In genomic region chr2:134934641-134935040, GRCh38 we compare ENCODE assay signal across 10 cellular contexts. TPM values are rescaled to one million over a fixed set of nuclear protein-coding genes. Genes with fewer than 3 reads are reported as not detected.
A peak's percentile ranks its signal among the peaks of the same experiment; 100 is the strongest.
DNase-seq lines count a peak whose midpoint lies in the region; ATAC-seq and TF ChIP-seq lines count a peak whose summit lies in the region.
"Had no signal": no experiment of that assay in that cellular context is flagged by ENCODE, and none has a peak within 500 bp of the region (broad histone marks: within the 10 kb centered on the region; RNA-seq: fewer than 3 reads in every experiment).

No MANE protein-coding gene starts in this region.

- DNase-seq in activated naive CD8-positive, alpha-beta T cell treated with anti-CD3 and anti-CD28 coated beads for 36 hours, result no peak
- DNase-seq in SK-N-MC (ENCODE audit: low read depth, low spot score), result no peak
- DNase-seq in fibroblast of gingiva (ENCODE audit: low read depth), result peak; percentile 5
- no peak for DNase-seq in stimulated activated naive B cell treated with anti-CD40 and anti-IgM and Interleukin-4, amounts not matched to agents 10 μg/mL and 1 μg/mL and 100 μg/mL, for 72 hours
- no peak for DNase-seq in omental fat pad (ENCODE audit: low spot score)
- no peak for DNase-seq in T-helper 2 cell treated with Interferon-gamma antibody and Interleukin-4, amounts not matched to agents 5 μg/mL and 100 μg/mL, for 36 hours (ENCODE audit: low spot score)
- DNase-seq in immature natural killer cell, result no peak
- DNase-seq: stimulated activated CD4-positive, alpha-beta T cell treated with anti-CD3 and anti-CD28 coated beads, Interleukin-15, amount 100 ng/mL, for 24 hours; stimulated activated CD8-positive, alpha-beta memory T cell treated with anti-CD3 and anti-CD28 coated beads, Interleukin-4, amount 100 ng/mL, for 48 hours had no signal

- 0 out of 2 replicates have a peak overlapping the region, but pooled peaks have one; percentile 2 for H3K27ac ChIP-seq in SK-N-MC

- no peak overlapping the region for H3K4me3 ChIP-seq in SK-N-MC

- H3K4me1 Mint-ChIP-seq in activated naive CD8-positive, alpha-beta T cell (ENCODE audit: low read depth), result peaks cover 73% of the 10 kb centered on the region
- H3K4me1 Mint-ChIP-seq in activated naive CD8-positive, alpha-beta T cell treated with anti-CD3 and anti-CD28 coated beads for 36 hours, result peaks cover 45% of the 10 kb centered on the region
- H3K4me1 Mint-ChIP-seq in stimulated activated naive B cell treated with anti-CD40 and anti-IgM and Interleukin-4, amounts not matched to agents 10 μg/mL and 1 μg/mL and 100 μg/mL, for 72 hours, result peaks cover 26 to 57% of the 10 kb centered on the region in 2 donors
- peaks cover 32% of the 10 kb centered on the region for H3K4me1 Mint-ChIP-seq in T-helper 2 cell treated with Interferon-gamma antibody and Interleukin-4, amounts not matched to agents 5 μg/mL and 100 μg/mL, for 36 hours (ENCODE audit: low read depth)
- H3K4me1 Mint-ChIP-seq in immature natural killer cell, result peaks cover 70 to 88% of the 10 kb centered on the region in 2 donors

- H3K27me3 Mint-ChIP-seq in activated naive CD8-positive, alpha-beta T cell, result no peaks in the 10 kb centered on the region
- H3K27me3 Mint-ChIP-seq in activated naive CD8-positive, alpha-beta T cell treated with anti-CD3 and anti-CD28 coated beads for 36 hours, result no peaks in the 10 kb centered on the region
- H3K27me3 Mint-ChIP-seq in stimulated activated naive B cell treated with anti-CD40 and anti-IgM and Interleukin-4, amounts not matched to agents 10 μg/mL and 1 μg/mL and 100 μg/mL, for 72 hours, result no peaks in the 10 kb centered on the region
- H3K27me3 Mint-ChIP-seq in T-helper 2 cell treated with Interferon-gamma antibody and Interleukin-4, amounts not matched to agents 5 μg/mL and 100 μg/mL, for 36 hours (ENCODE audit: low read depth), result no peaks in the 10 kb centered on the region
- peaks cover 0 to 2% (median 0%) of the 10 kb centered on the region in 3 donors for H3K27me3 Mint-ChIP-seq in immature natural killer cell (ENCODE audit: low read depth in 3 of 3)

- no peak for TF ChIP-seq CTCF in omental fat pad (IDR thresholded peaks at IDR 0.05)

- no peak overlapping the region for H3K9ac ChIP-seq in SK-N-MC (ENCODE audit: insufficient read length)

- no peak overlapping the region for H3K4me3 Mint-ChIP-seq in activated naive CD8-positive, alpha-beta T cell
- H3K4me3 Mint-ChIP-seq in activated naive CD8-positive, alpha-beta T cell treated with anti-CD3 and anti-CD28 coated beads for 36 hours, result no peak overlapping the region
- H3K4me3 Mint-ChIP-seq in stimulated activated naive B cell treated with anti-CD40 and anti-IgM and Interleukin-4, amounts not matched to agents 10 μg/mL and 1 μg/mL and 100 μg/mL, for 72 hours, result no peak overlapping the region
- H3K4me3 Mint-ChIP-seq in T-helper 2 cell treated with Interferon-gamma antibody and Interleukin-4, amounts not matched to agents 5 μg/mL and 100 μg/mL, for 36 hours, result no peak overlapping the region
- peak overlapping the region in 1 of 5 donors; percentile 5 for H3K4me3 Mint-ChIP-seq in immature natural killer cell

- peak overlapping the region; percentile 68 for H3K27ac Mint-ChIP-seq in activated naive CD8-positive, alpha-beta T cell
- no peak overlapping the region for H3K27ac Mint-ChIP-seq in activated naive CD8-positive, alpha-beta T cell treated with anti-CD3 and anti-CD28 coated beads for 36 hours
- H3K27ac Mint-ChIP-seq in stimulated activated naive B cell treated with anti-CD40 and anti-IgM and Interleukin-4, amounts not matched to agents 10 μg/mL and 1 μg/mL and 100 μg/mL, for 72 hours, result peak overlapping the region; percentile 56
- H3K27ac Mint-ChIP-seq in T-helper 2 cell treated with Interferon-gamma antibody and Interleukin-4, amounts not matched to agents 5 μg/mL and 100 μg/mL, for 36 hours, result no peak overlapping the region
- H3K27ac Mint-ChIP-seq in immature natural killer cell, result no peak overlapping the region

- peaks cover 13% of the 10 kb centered on the region for H3K36me3 Mint-ChIP-seq in activated naive CD8-positive, alpha-beta T cell
- peaks cover 34% of the 10 kb centered on the region for H3K36me3 Mint-ChIP-seq in activated naive CD8-positive, alpha-beta T cell treated with anti-CD3 and anti-CD28 coated beads for 36 hours
- H3K36me3 Mint-ChIP-seq in stimulated activated naive B cell treated with anti-CD40 and anti-IgM and Interleukin-4, amounts not matched to agents 10 μg/mL and 1 μg/mL and 100 μg/mL, for 72 hours, result peaks cover 21 to 36% of the 10 kb centered on the region in 2 donors
- peaks cover 38% of the 10 kb centered on the region for H3K36me3 Mint-ChIP-seq in T-helper 2 cell treated with Interferon-gamma antibody and Interleukin-4, amounts not matched to agents 5 μg/mL and 100 μg/mL, for 36 hours (ENCODE audit: low read depth)
- peaks cover 0 to 10% (median under 1%) of the 10 kb centered on the region in 3 donors for H3K36me3 Mint-ChIP-seq in immature natural killer cell

- no peak for ATAC-seq in stimulated activated naive B cell treated with anti-CD40 and anti-IgM and Interleukin-4, amounts not matched to agents 10 μg/mL and 1 μg/mL and 100 μg/mL, for 72 hours (replicated peaks)
- ATAC-seq in omental fat pad (ENCODE audit: low FRiP score), result no peak

- peaks cover 74% of the 10 kb centered on the region for H3K36me3 ChIP-seq in SK-N-MC (ENCODE audit: insufficient read depth, low read length)

- no peaks in the 10 kb centered on the region for H3K9me3 ChIP-seq in SK-N-MC (ENCODE audit: low read depth, low read length)

- no peaks in the 10 kb centered on the region for H3K9me3 Mint-ChIP-seq in activated naive CD8-positive, alpha-beta T cell (ENCODE audit: low read depth)
- no peaks in the 10 kb centered on the region for H3K9me3 Mint-ChIP-seq in activated naive CD8-positive, alpha-beta T cell treated with anti-CD3 and anti-CD28 coated beads for 36 hours
- H3K9me3 Mint-ChIP-seq in stimulated activated naive B cell treated with anti-CD40 and anti-IgM and Interleukin-4, amounts not matched to agents 10 μg/mL and 1 μg/mL and 100 μg/mL, for 72 hours, result peaks cover 0 to 1% of the 10 kb centered on the region in 2 donors
- H3K9me3 Mint-ChIP-seq in T-helper 2 cell treated with Interferon-gamma antibody and Interleukin-4, amounts not matched to agents 5 μg/mL and 100 μg/mL, for 36 hours, result no peaks in the 10 kb centered on the region
- no peaks in the 10 kb centered on the region for H3K9me3 Mint-ChIP-seq in immature natural killer cell

RNA-seq across cellular contexts. Expression of gene CCNT2, which starts 16.0 kb away (rescaled TPM):
- total RNA-seq in activated naive CD8-positive, alpha-beta T cell treated with anti-CD3 and anti-CD28 coated beads for 36 hours, result 10 to 100 TPM; 28.3 to 29.1 TPM
- 10 to 100 TPM; 23.2 to 41.8 (median 34.5) TPM for total RNA-seq in omental fat pad
- polyA plus RNA-seq in immature natural killer cell, result 10 to 100 TPM; 16.6 to 21.5 (median 19.7) TPM

Comparison
In these comparisons a context has a peak if more than half of its experiments do, and no peak if none do; other contexts are left out.
1. H3K27ac Mint-ChIP-seq: peak in activated naive CD8-positive, alpha-beta T cell (single experiment) and stimulated activated naive B cell treated with anti-CD40 and anti-IgM and Interleukin-4, amounts not matched to agents 10 μg/mL and 1 μg/mL and 100 μg/mL, for 72 hours (single experiment); none in activated naive CD8-positive, alpha-beta T cell treated with anti-CD3 and anti-CD28 coated beads for 36 hours (single experiment), T-helper 2 cell treated with Interferon-gamma antibody and Interleukin-4, amounts not matched to agents 5 μg/mL and 100 μg/mL, for 36 hours (single experiment) and immature natural killer cell (0 of 6).